Comparison of ENCODE assay signal across 18 cellular contexts in the genomic region with DNA sequence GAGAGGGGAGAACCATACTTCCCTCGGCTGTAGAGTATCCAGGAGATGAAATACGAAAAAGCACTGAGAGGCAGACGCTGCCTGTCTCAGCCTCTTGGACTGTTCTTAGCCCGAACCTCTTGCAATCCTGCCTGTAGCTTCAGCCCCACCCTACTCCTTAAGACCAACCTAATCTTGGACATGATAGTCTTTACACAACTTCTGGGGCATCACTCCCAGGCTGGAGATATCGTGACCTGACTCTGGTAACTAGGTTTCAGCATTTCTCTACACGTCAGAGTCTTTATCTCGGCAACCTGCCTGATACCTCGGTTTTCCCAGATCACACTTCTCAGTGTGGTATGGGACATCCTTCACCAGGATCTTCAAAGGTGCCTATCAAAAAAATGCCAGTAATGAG.
"Had no signal": no experiment of that assay in that cellular context is flagged by ENCODE, and none has a peak within 500 bp of the region (broad histone marks: within the 10 kb centered on the region; RNA-seq: fewer than 3 reads in every experiment).

No MANE protein-coding gene starts in this region.

- H3K36me3 Mint-ChIP-seq: WTC11 had no signal

- H3K27ac Mint-ChIP-seq: activated CD4-positive, alpha-beta T cell treated with anti-CD3 and anti-CD28 coated beads for 36 hours; activated T-helper 1 cell treated with anti-CD3 and anti-CD28 coated beads, Interleukin-12 subunit alpha, Interleukin-12 subunit beta, Interleukin-2, Interleukin-4 antibody, amounts not matched to agents 30 ng/mL and 10 ng/mL and 1 ng/mL, durations not matched to agents 14 hours and 24 hours and 36 hours; nephron; stimulated activated naive CD8-positive, alpha-beta T cell treated with anti-CD3 and anti-CD28 coated beads, Interleukin-15, Interleukin-2, amounts not matched to agents 100 ng/mL and 50 ng/mL, for 24 hours; T-helper 2 cell treated with Interferon-gamma antibody and Interleukin-4, amounts not matched to agents 5 μg/mL and 100 μg/mL, for 36 hours; WTC11 had no signal

- ATAC-seq: activated CD4-positive, alpha-beta T cell treated with anti-CD3 and anti-CD28 coated beads for 36 hours; esophagus mucosa; WTC11 had no signal

- DNase-seq: activated CD4-positive, alpha-beta T cell treated with anti-CD3 and anti-CD28 coated beads for 36 hours; activated CD4-positive, alpha-beta T cell treated with anti-CD3 and anti-CD28 coated beads, Interleukin-2, amount 50 U/mL, for 48 hours; aorta; brain microvascular endothelial cell; cerebellar nuclear complex; cortex of kidney; effector CD4-positive, alpha-beta T cell; nucleus accumbens; retina; stimulated activated CD4-positive, alpha-beta T cell treated with anti-CD3 and anti-CD28 coated beads, Interleukin-2, amount 100 ng/mL, for 24 hours; transverse colon had no signal

- H3K9me3 Mint-ChIP-seq: nephron, WTC11 had no signal

- H3K4me1 ChIP-seq: transverse colon, vagina had no signal

- H3K9me3 ChIP-seq: transverse colon, vagina had no signal

- H3K4me3 Mint-ChIP-seq: activated CD4-positive, alpha-beta T cell treated with anti-CD3 and anti-CD28 coated beads for 36 hours; activated T-helper 1 cell treated with anti-CD3 and anti-CD28 coated beads, Interleukin-12 subunit alpha, Interleukin-12 subunit beta, Interleukin-2, Interleukin-4 antibody, amounts not matched to agents 30 ng/mL and 10 ng/mL and 1 ng/mL, durations not matched to agents 14 hours and 24 hours and 36 hours; nephron; stimulated activated naive CD8-positive, alpha-beta T cell treated with anti-CD3 and anti-CD28 coated beads, Interleukin-15, Interleukin-2, amounts not matched to agents 100 ng/mL and 50 ng/mL, for 24 hours; T-helper 2 cell treated with Interferon-gamma antibody and Interleukin-4, amounts not matched to agents 5 μg/mL and 100 μg/mL, for 36 hours; WTC11 had no signal

- H3K36me3 ChIP-seq: brain microvascular endothelial cell, transverse colon, vagina had no signal

- H3K27me3 ChIP-seq: brain microvascular endothelial cell, transverse colon, vagina had no signal

- H3K27me3 Mint-ChIP-seq: activated CD4-positive, alpha-beta T cell treated with anti-CD3 and anti-CD28 coated beads for 36 hours; stimulated activated naive CD8-positive, alpha-beta T cell treated with anti-CD3 and anti-CD28 coated beads, Interleukin-15, Interleukin-2, amounts not matched to agents 100 ng/mL and 50 ng/mL, for 24 hours had no signal

- H3K27ac ChIP-seq: brain microvascular endothelial cell, transverse colon, vagina had no signal

- H3K4me3 ChIP-seq: transverse colon, vagina had no signal
